Comparison of ENCODE assay signal across 25 cellular contexts in the genomic region with DNA sequence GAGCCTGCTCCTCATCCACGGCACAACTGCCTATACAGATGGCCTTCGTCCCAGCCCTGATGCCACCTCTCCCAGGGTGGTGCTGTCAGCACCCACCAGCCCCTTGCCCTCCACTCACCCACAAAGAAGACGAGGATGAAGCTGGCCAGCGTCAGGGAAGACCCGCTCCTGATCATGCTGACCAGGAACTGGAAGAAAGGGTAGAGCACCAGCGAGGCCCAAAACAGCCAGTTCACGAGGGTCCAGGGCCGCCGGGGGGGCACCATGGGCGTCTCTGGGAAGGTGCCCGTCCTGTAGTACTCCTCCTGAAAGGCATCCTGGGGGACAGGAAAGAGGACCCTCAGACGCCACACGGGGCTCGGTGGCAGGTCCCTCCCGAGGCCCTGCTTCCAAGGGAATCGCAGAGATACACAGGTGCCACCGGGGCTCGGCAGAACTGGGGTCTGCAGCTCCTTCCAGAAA.
"Had no signal": no experiment of that assay in that cellular context is flagged by ENCODE, and none has a peak within 500 bp of the region (broad histone marks: within the 10 kb centered on the region; RNA-seq: fewer than 3 reads in every experiment).

No MANE protein-coding gene starts in this region.

- H3K36me3 Mint-ChIP-seq: activated naive CD8-positive, alpha-beta T cell had no signal

- H3K27ac ChIP-seq: adrenal gland, foreskin keratinocyte, hepatocyte, left ventricle myocardium inferior, neural progenitor cell, spleen, transverse colon, vagina, WERI-Rb-1 had no signal

- H3K4me3 Mint-ChIP-seq: activated CD4-positive, alpha-beta T cell treated with anti-CD3 and anti-CD28 coated beads, Interleukin-2, amount 10 ng/mL, durations not matched to agents 7 days and 5 days; activated CD8-positive, alpha-beta T cell treated with anti-CD3 and anti-CD28 coated beads, Interleukin-2, amount 10 ng/mL, durations not matched to agents 7 days and 5 days; activated naive CD8-positive, alpha-beta T cell; activated T-cell treated with anti-CD3 and anti-CD28 coated beads, Interleukin-2, amount 50 U/mL, for 24 hours; activated T-helper 17 cell treated with anti-CD3 and anti-CD28 coated beads, Interleukin-2, amount 50 U/mL, for 72 hours; immature natural killer cell; mesothelial cell of epicardium; naive thymus-derived CD8-positive, alpha-beta T cell; neural progenitor cell had no signal

- ATAC-seq: activated CD8-positive, alpha-beta T cell treated with anti-CD3 and anti-CD28 coated beads, Interleukin-2, amount 10 ng/mL, durations not matched to agents 7 days and 5 days; activated T-helper 17 cell treated with anti-CD3 and anti-CD28 coated beads, Interleukin-2, amount 50 U/mL, for 72 hours; naive thymus-derived CD8-positive, alpha-beta T cell had no signal

- H3K27me3 Mint-ChIP-seq: activated CD4-positive, alpha-beta T cell treated with anti-CD3 and anti-CD28 coated beads, Interleukin-2, amount 10 ng/mL, durations not matched to agents 7 days and 5 days; activated naive CD8-positive, alpha-beta T cell; activated T-cell treated with anti-CD3 and anti-CD28 coated beads, Interleukin-2, amount 50 U/mL, for 24 hours; activated T-helper 17 cell treated with anti-CD3 and anti-CD28 coated beads, Interleukin-2, amount 50 U/mL, for 72 hours; naive thymus-derived CD8-positive, alpha-beta T cell had no signal

- H3K4me1 Mint-ChIP-seq: activated CD4-positive, alpha-beta T cell treated with anti-CD3 and anti-CD28 coated beads, Interleukin-2, amount 10 ng/mL, durations not matched to agents 7 days and 5 days; mesothelial cell of epicardium had no signal

- H3K9me3 Mint-ChIP-seq: activated CD4-positive, alpha-beta T cell treated with anti-CD3 and anti-CD28 coated beads, Interleukin-2, amount 10 ng/mL, durations not matched to agents 7 days and 5 days; activated T-cell treated with anti-CD3 and anti-CD28 coated beads, Interleukin-2, amount 50 U/mL, for 24 hours; activated T-helper 17 cell treated with anti-CD3 and anti-CD28 coated beads, Interleukin-2, amount 50 U/mL, for 72 hours; immature natural killer cell; mesothelial cell of epicardium had no signal

- H3K9ac ChIP-seq: neural progenitor cell had no signal

- H3K4me1 ChIP-seq: adrenal gland, breast epithelium, neural progenitor cell, transverse colon had no signal

- H3K27me3 ChIP-seq: adrenal gland, breast epithelium, foreskin keratinocyte, hepatocyte, neural progenitor cell, spleen, transverse colon, vagina had no signal

- H3K36me3 ChIP-seq: adrenal gland, breast epithelium, neural progenitor cell, transverse colon, vagina had no signal

- H3K9me3 ChIP-seq: adrenal gland, breast epithelium, left ventricle myocardium inferior, spleen, transverse colon, vagina had no signal

- H3K4me3 ChIP-seq: adrenal gland, hepatocyte, left ventricle myocardium inferior, neural progenitor cell, spleen, transverse colon, vagina had no signal

- H3K27ac Mint-ChIP-seq: activated CD4-positive, alpha-beta T cell treated with anti-CD3 and anti-CD28 coated beads, Interleukin-2, amount 10 ng/mL, durations not matched to agents 7 days and 5 days; activated CD8-positive, alpha-beta T cell treated with anti-CD3 and anti-CD28 coated beads, Interleukin-2, amount 10 ng/mL, durations not matched to agents 7 days and 5 days; activated naive CD8-positive, alpha-beta T cell; activated T-cell treated with anti-CD3 and anti-CD28 coated beads, Interleukin-2, amount 50 U/mL, for 24 hours; mesothelial cell of epicardium; neural progenitor cell had no signal

- DNase-seq: activated CD4-positive, alpha-beta T cell treated with anti-CD3 and anti-CD28 coated beads, Interleukin-2, amount 10 ng/mL, durations not matched to agents 7 days and 5 days; activated CD4-positive, CD25-positive, alpha-beta regulatory T cell treated with anti-CD3 and anti-CD28 coated beads, Interleukin-2, amount 50 U/mL, for 72 hours; activated CD8-positive, alpha-beta T cell treated with anti-CD3 and anti-CD28 coated beads, Interleukin-2, amount 10 ng/mL, durations not matched to agents 7 days and 5 days; activated naive CD4-positive, alpha-beta T cell; activated T-cell treated with anti-CD3 and anti-CD28 coated beads, Interleukin-2, amount 50 U/mL, for 24 hours; cerebellar nuclear complex; effector CD4-positive, alpha-beta T cell; foreskin keratinocyte; immature natural killer cell; mammary epithelial cell; spleen; stimulated activated CD4-positive, alpha-beta T cell treated with anti-CD3 and anti-CD28 coated beads, Interleukin-4, amount 100 ng/mL, for 24 hours; stimulated activated naive CD4-positive, alpha-beta T cell treated with Interleukin-2 at 50 U/mL for 16 hours; WERI-Rb-1 had no signal
